ENCODE assay signal across 19 cellular contexts in the genomic region with DNA sequence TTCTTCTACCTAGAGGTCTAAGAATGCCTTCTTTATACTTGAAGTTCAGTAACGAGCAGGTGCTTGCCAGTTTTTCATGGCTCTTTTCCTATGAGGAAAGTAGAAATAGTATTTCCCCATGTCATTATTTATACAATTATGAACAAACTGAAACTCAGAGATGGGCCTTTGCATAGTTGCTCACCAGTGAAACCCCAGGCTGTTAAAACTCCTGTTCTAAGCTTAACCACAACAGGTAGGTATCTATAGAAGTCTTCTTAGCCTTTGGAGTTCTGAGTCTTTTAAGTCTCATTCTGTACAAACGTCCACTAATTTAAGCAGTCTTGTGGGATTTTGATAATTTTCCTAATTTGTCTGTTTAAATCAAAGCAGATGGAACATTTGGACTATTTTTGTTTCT.
A peak's percentile ranks its signal among the peaks of the same experiment; 100 is the strongest.
DNase-seq lines count a peak whose midpoint lies in the region; ATAC-seq, FAIRE-seq and TF ChIP-seq lines count a peak whose summit lies in the region.
"Had no signal": no experiment of that assay in that cellular context is flagged by ENCODE, and none has a peak within 500 bp of the region (broad histone marks: within the 10 kb centered on the region; RNA-seq: fewer than 3 reads in every experiment).

No MANE protein-coding gene starts in this region.

- H2BK120ac ChIP-seq in mesenchymal stem cell (ENCODE audit: low read depth, low read length), result no peak overlapping the region

- H3K18ac ChIP-seq in mesenchymal stem cell (ENCODE audit: low read depth in 1 of 2, low read length in 2 of 2), result no peak overlapping the region

- H3K4me2 ChIP-seq in mesenchymal stem cell (ENCODE audit: low read length, poor library complexity, severe bottlenecking), result no peak overlapping the region
- H3K4me2 ChIP-seq: hepatocyte had no signal

- no peak for FAIRE-seq in urothelium cell line (lab: Jason Lieb, UNC)

- ATAC-seq in GM18870 (IDR thresholded peaks at IDR 0.05; ENCODE audit: unreplicated experiment), result peak; percentile 88
- peak; percentile 66 for ATAC-seq in GM21529 (IDR thresholded peaks at IDR 0.05; ENCODE audit: unreplicated experiment)
- peak; percentile 82 for ATAC-seq in HG03095 (IDR thresholded peaks at IDR 0.05; ENCODE audit: unreplicated experiment)
- ATAC-seq: activated CD8-positive, alpha-beta T cell treated with anti-CD3 and anti-CD28 coated beads, Interleukin-2, amount 10 ng/mL, durations not matched to agents 7 days and 5 days; mucosa of descending colon; Panc1; sciatic nerve had no signal

- no TSS peak for BruUV-seq in MCF 10A (replicated peaks; lab: Mats Ljungman, UMichigan)

- intact Hi-C loops in MCF 10A (cut with micrococcal nuclease), result no loop called here

- no peak overlapping the region for H3K9ac ChIP-seq in mesenchymal stem cell (ENCODE audit: low read length)

- no peak overlapping the region for H2AFZ ChIP-seq in mesenchymal stem cell (ENCODE audit: low read depth, low read length)
- H2AFZ ChIP-seq: hepatocyte had no signal

- no peak overlapping the region for H3K4ac ChIP-seq in mesenchymal stem cell (ENCODE audit: low read depth in 1 of 2, low read length in 2 of 2)

- no peaks in the 10 kb centered on the region for H3K9me3 ChIP-seq in mesenchymal stem cell (ENCODE audit: control insufficient read depth, low read length)
- no peaks in the 10 kb centered on the region for H3K9me3 ChIP-seq in Peyer's patch
- H3K9me3 ChIP-seq: mucosa of descending colon had no signal

- no peak overlapping the region for H2BK15ac ChIP-seq in mesenchymal stem cell (ENCODE audit: low read depth, poor library complexity, severe bottlenecking)

- peaks cover 5% of the 10 kb centered on the region for H3K9me3 Mint-ChIP-seq in MCF 10A (ENCODE audit: unreplicated experiment)

- H2BK5ac ChIP-seq in mesenchymal stem cell (ENCODE audit: low read depth, low read length, poor library complexity, severe bottlenecking), result no peak overlapping the region

- H3K14ac ChIP-seq in mesenchymal stem cell (ENCODE audit: low read length in 2 of 2), result no peak overlapping the region

- POLR2A ChIA-PET in MCF 10A (lab: Yijun Ruan, JAX), result no interaction called here

- no peak for TF ChIP-seq POLR2A in Peyer's patch (IDR thresholded peaks at IDR 0.05)

- H3K4me1 ChIP-seq in mesenchymal stem cell (ENCODE audit: control insufficient read depth, insufficient read depth, low read depth, low read length) (no peaks in the 10 kb centered on the region), Peyer's patch (no peaks in the 10 kb centered on the region)

- peak; percentile 25 for DNase-seq in GM06990 (ENCODE audit: extremely low read depth, insufficient read length)
- DNase-seq in mesenchymal stem cell, result no peak
- DNase-seq in urothelium cell line (ENCODE audit: low spot score), result no peak
- DNase-seq in Peyer's patch, result no peak
- DNase-seq in MCF 10A (ENCODE audit: unreplicated experiment), result no peak
- DNase-seq: ACHN; activated CD8-positive, alpha-beta T cell treated with anti-CD3 and anti-CD28 coated beads, Interleukin-2, amount 10 ng/mL, durations not matched to agents 7 days and 5 days; activated gamma-delta T cell; CD8-positive, alpha-beta memory T cell; mucosa of descending colon; NCI-H1694 treated with DMSO at 0.1 percent for 48 hours; NCI-H526; nucleus accumbens had no signal

- no peaks in the 10 kb centered on the region for H3K4me1 Mint-ChIP-seq in MCF 10A (ENCODE audit: insufficient read depth, unreplicated experiment)

- no CpG with 5 or more reads among the region's 2 CpGs for WGBS in mesenchymal stem cell

- H3K36me3 ChIP-seq in GM06990 (ENCODE audit: control insufficient read depth, insufficient read depth, low read length) (no peaks in the 10 kb centered on the region), mesenchymal stem cell (ENCODE audit: control insufficient read depth in 1 of 2, insufficient read depth in 2 of 2, low read depth in 1 of 2, low read length in 2 of 2) (no peaks in the 10 kb centered on the region), Peyer's patch (no peaks in the 10 kb centered on the region)

- TF ChIP-seq CTCF in GM06990 (IDR thresholded peaks at IDR 0.05; ENCODE audit: insufficient read depth, low read length, poor library complexity, severe bottlenecking), result no peak
- TF ChIP-seq CTCF in Peyer's patch (IDR thresholded peaks at IDR 0.05), result no peak
- no peak for TF ChIP-seq CTCF in MCF 10A (IDR thresholded peaks at IDR 0.05; ENCODE audit: unreplicated experiment)

- H3K36me3 Mint-ChIP-seq in MCF 10A (ENCODE audit: insufficient read depth, unreplicated experiment), result peaks cover 4% of the 10 kb centered on the region

- no peak overlapping the region for H2BK12ac ChIP-seq in mesenchymal stem cell (ENCODE audit: low read length in 2 of 2)

- no peak overlapping the region for H3K4me3 Mint-ChIP-seq in MCF 10A (ENCODE audit: unreplicated experiment)
- H3K4me3 Mint-ChIP-seq: activated CD8-positive, alpha-beta T cell treated with anti-CD3 and anti-CD28 coated beads, Interleukin-2, amount 10 ng/mL, durations not matched to agents 7 days and 5 days; CD8-positive, alpha-beta memory T cell had no signal

- H4K8ac ChIP-seq in mesenchymal stem cell (ENCODE audit: low read length), result no peak overlapping the region

- H2AK5ac ChIP-seq in mesenchymal stem cell (ENCODE audit: low read length, severe bottlenecking), result no peak overlapping the region

- no peak overlapping the region for H4K91ac ChIP-seq in mesenchymal stem cell (ENCODE audit: low read length)

- H3K23ac ChIP-seq in mesenchymal stem cell (ENCODE audit: low read length in 2 of 2), result no peak overlapping the region

- no peak overlapping the region for H3K27ac Mint-ChIP-seq in MCF 10A (ENCODE audit: low read depth, unreplicated experiment)
- H3K27ac Mint-ChIP-seq: activated CD8-positive, alpha-beta T cell treated with anti-CD3 and anti-CD28 coated beads, Interleukin-2, amount 10 ng/mL, durations not matched to agents 7 days and 5 days had no signal

- no peaks in the 10 kb centered on the region for H3K27me3 Mint-ChIP-seq in MCF 10A (ENCODE audit: insufficient read depth, unreplicated experiment)
- H3K27me3 Mint-ChIP-seq: CD8-positive, alpha-beta memory T cell had no signal

- H3K27me3 ChIP-seq in GM06990 (replicated peaks; ENCODE audit: control insufficient read depth, insufficient read depth, low read length) (no peaks in the 10 kb centered on the region), mesenchymal stem cell (ENCODE audit: control insufficient read depth in 1 of 2, insufficient read depth in 1 of 2, low read length in 2 of 2) (no peaks in the 10 kb centered on the region), Peyer's patch (no peaks in the 10 kb centered on the region)
- H3K27me3 ChIP-seq: hepatocyte had no signal

- no peak overlapping the region for H3K4me3 ChIP-seq in GM06990 (replicated peaks; ENCODE audit: low read depth, low read length)
- H3K4me3 ChIP-seq in mesenchymal stem cell (ENCODE audit: insufficient read depth in 1 of 2, low read depth in 1 of 2, low read length in 2 of 2), result no peak overlapping the region
- no peak overlapping the region for H3K4me3 ChIP-seq in Peyer's patch
- H3K4me3 ChIP-seq: hepatocyte, mucosa of descending colon had no signal

- CTCF ChIA-PET in MCF 10A (lab: Yijun Ruan, JAX), result no interaction called here

- H3K27ac ChIP-seq in mesenchymal stem cell (ENCODE audit: low read length, poor library complexity, severe bottlenecking), result no peak overlapping the region
- no peak overlapping the region for H3K27ac ChIP-seq in Peyer's patch
- H3K27ac ChIP-seq: hepatocyte had no signal

- H3K79me1 ChIP-seq in mesenchymal stem cell (replicated peaks; ENCODE audit: low read length, poor library complexity, severe bottlenecking), result no peaks in the 10 kb centered on the region
